1 cellular context compared by ENCODE assay signal in genomic region chr18:3494245-3494526, GRCh38.
TF ChIP-seq lines count a peak whose summit lies in the region.

No MANE protein-coding gene starts in this region.

TF ChIP-seq in H1, 55 proteins besides CTCF, POLR2A, EP300 and RAD21:
- TF ChIP-seq EZH2 (IDR thresholded peaks at IDR 0.05; ENCODE audit: low read depth, low read length, severe bottlenecking) = no peak
- no peak for TF ChIP-seq ASH2L (IDR thresholded peaks at IDR 0.05; ENCODE audit: low read length)
- TF ChIP-seq MAFK (IDR thresholded peaks at IDR 0.05; ENCODE audit: low read depth, low read length) = no peak
